Comparison of ENCODE assay signal across 16 cellular contexts in genomic region chr6:35724471-35724870, GRCh38. TPM values are rescaled to one million over a fixed set of nuclear protein-coding genes. Genes with fewer than 3 reads are reported as not detected.
DNase-seq lines count a peak whose midpoint lies in the region; ATAC-seq and TF ChIP-seq lines count a peak whose summit lies in the region.
"Had no signal": no experiment of that assay in that cellular context is flagged by ENCODE, and none has a peak within 500 bp of the region (broad histone marks: within the 10 kb centered on the region; RNA-seq: fewer than 3 reads in every experiment).

No MANE protein-coding gene starts in this region.

- H3K4me2 ChIP-seq in hepatocyte: no peak overlapping the region

- no peak overlapping the region for H2AFZ ChIP-seq in ACC112 (ENCODE audit: low read length, unreplicated experiment)
- H2AFZ ChIP-seq in hepatocyte: no peak overlapping the region

- TF ChIP-seq CTCF in hepatocyte (IDR thresholded peaks at IDR 0.05; ENCODE audit: poor library complexity): no peak
- TF ChIP-seq CTCF in WTC11 (IDR thresholded peaks at IDR 0.05): no peak

- ATAC-seq in T-cell (replicated peaks in 1 of 4) (no peak), GM19351 (IDR thresholded peaks at IDR 0.05; ENCODE audit: unreplicated experiment) (no peak), WTC11 (no peak), HG02759 (IDR thresholded peaks at IDR 0.05; ENCODE audit: unreplicated experiment) (no peak)
- no peak for ATAC-seq in stimulated activated effector memory CD8-positive, alpha-beta T cell treated with anti-CD3 and anti-CD28 coated beads, Interleukin-12 subunit alpha, Interleukin-12 subunit beta, amount 100 ng/mL, for 72 hours
- ATAC-seq: PC-3 had no signal

- CTCF ChIA-PET in T-cell (lab: Charles Lee) (interaction anchor here in 1 of 2 donors (0.6 kb wide), 1 partner anchor 10 kb away, joined by 3 read pairs; no protein-coding TSS in a partner anchor), WTC11 (lab: Charles Lee) (interaction anchor here (0.6 to 1.3 kb wide), 2 partner anchors 12 to 202 kb away, joined by 3 to 4 read pairs; partner anchors contain the start of gene ARMC12)

- H3K36me3 Mint-ChIP-seq in T-cell: no peaks in the 10 kb centered on the region
- no peaks in the 10 kb centered on the region for H3K36me3 Mint-ChIP-seq in stimulated activated effector memory CD8-positive, alpha-beta T cell treated with anti-CD3 and anti-CD28 coated beads, Interleukin-12 subunit alpha, Interleukin-12 subunit beta, amount 100 ng/mL, for 72 hours
- no peaks in the 10 kb centered on the region for H3K36me3 Mint-ChIP-seq in WTC11

- H3K9me3 Mint-ChIP-seq in T-cell (no peaks in the 10 kb centered on the region), WTC11 (no peaks in the 10 kb centered on the region)
- no peaks in the 10 kb centered on the region for H3K9me3 Mint-ChIP-seq in stimulated activated effector memory CD8-positive, alpha-beta T cell treated with anti-CD3 and anti-CD28 coated beads, Interleukin-12 subunit alpha, Interleukin-12 subunit beta, amount 100 ng/mL, for 72 hours
- H3K9me3 Mint-ChIP-seq: HFFc6; T-helper 1 cell treated with Interleukin-12 subunit alpha and Interleukin-12 subunit beta and Interleukin-4 antibody, amounts not matched to agents 30 μg/mL and 1 μg/mL, for 36 hours had no signal

- H3K36me3 ChIP-seq in ACC112 (ENCODE audit: insufficient read depth, low read length): no peaks in the 10 kb centered on the region
- H3K36me3 ChIP-seq in hepatocyte (replicated peaks; ENCODE audit: insufficient read depth, low read depth): no peaks in the 10 kb centered on the region
- no peaks in the 10 kb centered on the region for H3K36me3 ChIP-seq in rectal smooth muscle tissue (ENCODE audit: control insufficient read depth, insufficient read depth, low read length)

- H3K4me3 ChIP-seq in ACC112 (ENCODE audit: low read depth, low read length) (no peak overlapping the region), hepatocyte (no peak overlapping the region), rectal smooth muscle tissue (ENCODE audit: low read length) (no peak overlapping the region)

- no peaks in the 10 kb centered on the region for H3K27me3 ChIP-seq in ACC112 (ENCODE audit: insufficient read depth, low read length)
- H3K27me3 ChIP-seq in hepatocyte: no peaks in the 10 kb centered on the region
- no peaks in the 10 kb centered on the region for H3K27me3 ChIP-seq in rectal smooth muscle tissue (ENCODE audit: control insufficient read depth, insufficient read depth, low read length)

- DNase-seq in T-cell (no peak), hepatocyte (ENCODE audit: low spot score) (no peak), WTC11 (ENCODE audit: low spot score) (no peak)
- no peak for DNase-seq in stimulated activated effector memory CD8-positive, alpha-beta T cell treated with anti-CD3 and anti-CD28 coated beads, Interleukin-12 subunit alpha, Interleukin-12 subunit beta, amount 100 ng/mL, for 72 hours (ENCODE audit: low spot score in 2 of 2)
- DNase-seq: activated CD4-positive, alpha-beta T cell treated with anti-CD3 and anti-CD28 coated beads for 48 hours; HFFc6; NCI-H1092; PC-3 had no signal

- H3K9me3 ChIP-seq in hepatocyte (ENCODE audit: low read depth): no peaks in the 10 kb centered on the region

- H3K9ac ChIP-seq in rectal smooth muscle tissue (ENCODE audit: low read length): no peak overlapping the region

- H3K27me3 Mint-ChIP-seq in T-cell: no peaks in the 10 kb centered on the region
- H3K27me3 Mint-ChIP-seq in WTC11 (ENCODE audit: low read depth): peaks cover 32% of the 10 kb centered on the region

- no peaks in the 10 kb centered on the region for H3K9me2 ChIP-seq in hepatocyte (replicated peaks; ENCODE audit: insufficient read depth)

- no peaks in the 10 kb centered on the region for H3K79me2 ChIP-seq in ACC112 (ENCODE audit: control insufficient read depth, insufficient read depth, low read length, unreplicated experiment)
- no peaks in the 10 kb centered on the region for H3K79me2 ChIP-seq in hepatocyte

- H3K27ac Mint-ChIP-seq in T-cell: peak overlapping the region; percentile 80 to 94
- no peak overlapping the region for H3K27ac Mint-ChIP-seq in stimulated activated effector memory CD8-positive, alpha-beta T cell treated with anti-CD3 and anti-CD28 coated beads, Interleukin-12 subunit alpha, Interleukin-12 subunit beta, amount 100 ng/mL, for 72 hours
- no peak overlapping the region for H3K27ac Mint-ChIP-seq in WTC11
- H3K27ac Mint-ChIP-seq: HFFc6 had no signal

- peaks cover 67% of the 10 kb centered on the region for H3K4me1 ChIP-seq in ACC112 (ENCODE audit: control insufficient read depth, insufficient read depth, low read length, unreplicated experiment)
- peaks cover 78% of the 10 kb centered on the region for H3K4me1 ChIP-seq in hepatocyte (ENCODE audit: insufficient read depth)
- peaks cover 48% of the 10 kb centered on the region for H3K4me1 ChIP-seq in rectal smooth muscle tissue (ENCODE audit: control insufficient read depth, insufficient read depth, low read length)

- no peaks in the 10 kb centered on the region for H4K20me1 ChIP-seq in hepatocyte (ENCODE audit: insufficient read depth, poor library complexity, severe bottlenecking)

- peaks cover 78 to 82% (median 80%) of the 10 kb centered on the region in 3 donors for H3K4me1 Mint-ChIP-seq in T-cell
- H3K4me1 Mint-ChIP-seq in stimulated activated effector memory CD8-positive, alpha-beta T cell treated with anti-CD3 and anti-CD28 coated beads, Interleukin-12 subunit alpha, Interleukin-12 subunit beta, amount 100 ng/mL, for 72 hours: peaks cover 60% of the 10 kb centered on the region
- H3K4me1 Mint-ChIP-seq in WTC11: peaks cover 56% of the 10 kb centered on the region

- POLR2A ChIA-PET in T-cell (lab: Charles Lee): interaction anchor here (0.6 to 1.5 kb wide), 3 partner anchors 38 to 376 kb away, joined by 3 to 5 read pairs (median 4); no protein-coding TSS in a partner anchor
- POLR2A ChIA-PET in WTC11 (lab: Charles Lee): interaction anchor here (0.6 kb wide), 1 partner anchor 560 kb away, joined by 5 read pairs; no protein-coding TSS in a partner anchor

- WGBS in hepatocyte (ENCODE audit: low lambda C conversion rate, missing lambda C conversion rate): 84% methylated on average over 2 of the region's 2 CpGs

- H3K27ac ChIP-seq in ACC112 (ENCODE audit: low read depth, low read length) (peak overlapping the region; percentile 98), hepatocyte (peak overlapping the region; percentile 100), rectal smooth muscle tissue (ENCODE audit: low read depth, low read length) (peak overlapping the region; percentile 99)

- H3K4me3 Mint-ChIP-seq in T-cell (peak overlapping the region in 1 of 3 donors; percentile 74), WTC11 (no peak overlapping the region)
- H3K4me3 Mint-ChIP-seq in stimulated activated effector memory CD8-positive, alpha-beta T cell treated with anti-CD3 and anti-CD28 coated beads, Interleukin-12 subunit alpha, Interleukin-12 subunit beta, amount 100 ng/mL, for 72 hours: no peak overlapping the region
- H3K4me3 Mint-ChIP-seq: HFFc6; T-helper 1 cell treated with Interleukin-12 subunit alpha and Interleukin-12 subunit beta and Interleukin-4 antibody, amounts not matched to agents 30 μg/mL and 1 μg/mL, for 36 hours had no signal

TF ChIP-seq in WTC11, 78 proteins besides CTCF, POLR2A, EP300 and RAD21 (continues in another document):
- TF ChIP-seq NFATC4 (CRISPR knock-in tag; IDR thresholded peaks at IDR 0.05) (no peak), RORB (CRISPR knock-in tag; IDR thresholded peaks at IDR 0.05) (no peak), USF2 (CRISPR knock-in tag; IDR thresholded peaks at IDR 0.05) (no peak), MYBL2 (CRISPR knock-in tag; IDR thresholded peaks at IDR 0.05) (no peak), PREB (CRISPR knock-in tag; IDR thresholded peaks at IDR 0.05; ENCODE audit: borderline replicate concordance) (no peak), ZSCAN18 (CRISPR knock-in tag; IDR thresholded peaks at IDR 0.05) (no peak), FOXJ3 (CRISPR knock-in tag; IDR thresholded peaks at IDR 0.05; ENCODE audit: borderline replicate concordance) (no peak)

RNA-seq across cellular contexts. Expression of gene ARMC12, which starts 12.4 kb away (rescaled TPM):
- total RNA-seq in T-cell (1 to 10 TPM in 2 of 5 donors, under 1 TPM in 3; 0.63 to 1.8 (median 0.90) TPM), hepatocyte (0.83 and 1.4 TPM in 2 replicates), WTC11 (2021) (1.0 to 2.0 TPM (median 1.4 TPM) in 3 replicates)
- polyA plus RNA-seq in hepatocyte: 2.5 and 3.2 TPM in 2 replicates
- total RNA-seq: PC-3 had no signal

RNA-seq across cellular contexts. Expression of gene FKBP5, which starts 35.8 kb away (rescaled TPM):
- total RNA-seq in T-cell (100 to 1,000 TPM in 1 of 5 donors, 10 to 100 TPM in 4; 61.4 to 130 (median 63.9) TPM), hepatocyte (73.6 and 78.8 TPM in 2 replicates), WTC11 (2021) (27.0 to 29.4 TPM (median 27.2 TPM) in 3 replicates)
- polyA plus RNA-seq in hepatocyte: 233 and 254 TPM in 2 replicates

RNA-seq across cellular contexts. Expression of gene CLPSL2, which starts 51.9 kb away (rescaled TPM):
- total RNA-seq in T-cell (not detected), hepatocyte (not detected in 2 replicates), WTC11 (2021) (2.8 to 6.2 TPM (median 3.4 TPM) in 3 replicates)
- polyA plus RNA-seq in hepatocyte: not detected in 2 replicates
- total RNA-seq: HFFc6, NCI-H460, PC-3 had no signal
- polyA plus RNA-seq: keratinocyte, neural cell had no signal

RNA-seq across cellular contexts. Expression of gene CLPSL1, which starts 56.3 kb away (rescaled TPM):
- total RNA-seq in T-cell: not detected
- not detected in 2 replicates for total RNA-seq in hepatocyte
- polyA plus RNA-seq in hepatocyte: not detected in 2 replicates
- 0.34 to 0.55 TPM (median 0.42 TPM) in 3 replicates for total RNA-seq in WTC11 (2021)
- total RNA-seq: HFFc6, NCI-H460, PC-3 had no signal
- polyA plus RNA-seq: keratinocyte, neural cell had no signal

Comparison
In these comparisons a context has a peak if more than half of its experiments do, and no peak if none do; other contexts are left out.
1. H3K27ac Mint-ChIP-seq: peak in T-cell (2 of 2); none in stimulated activated effector memory CD8-positive, alpha-beta T cell treated with anti-CD3 and anti-CD28 coated beads, Interleukin-12 subunit alpha, Interleukin-12 subunit beta, amount 100 ng/mL, for 72 hours (single experiment) and WTC11 (single experiment).
2. Peak in every context shown above with its lines, with median percentiles within 50 percentile points of each other: H3K27ac ChIP-seq.